ENCODE assay signal across 1 cellular context in genomic region chr22:31660860-31661341, GRCh38.
A peak's percentile ranks its signal among the peaks of the same experiment; 100 is the strongest.
TF ChIP-seq lines count a peak whose summit lies in the region.

No MANE protein-coding gene starts in this region.

TF ChIP-seq in HCT116, 20 proteins besides CTCF, POLR2A, EP300 and RAD21:
- peak; percentile 76 for TF ChIP-seq FOSL1 (IDR thresholded peaks at IDR 0.05; ENCODE audit: low read depth)
- peak; percentile 58; the same call in 1 of the 2 replicates for TF ChIP-seq EGR1 (IDR thresholded peaks at IDR 0.05; ENCODE audit: low read depth)
- peak; percentile 78 for TF ChIP-seq JUND (IDR thresholded peaks at IDR 0.05)
- TF ChIP-seq MAX (IDR thresholded peaks at IDR 0.05) = peak; percentile 64
- TF ChIP-seq SP1 (IDR thresholded peaks at IDR 0.05; ENCODE audit: low read depth) = peak; percentile 40
TF ChIP-seq in HCT116: peak in this region for 5; not testable (repeated sequence) for 15.
